1 cellular context compared by ENCODE assay signal in the genomic region with DNA sequence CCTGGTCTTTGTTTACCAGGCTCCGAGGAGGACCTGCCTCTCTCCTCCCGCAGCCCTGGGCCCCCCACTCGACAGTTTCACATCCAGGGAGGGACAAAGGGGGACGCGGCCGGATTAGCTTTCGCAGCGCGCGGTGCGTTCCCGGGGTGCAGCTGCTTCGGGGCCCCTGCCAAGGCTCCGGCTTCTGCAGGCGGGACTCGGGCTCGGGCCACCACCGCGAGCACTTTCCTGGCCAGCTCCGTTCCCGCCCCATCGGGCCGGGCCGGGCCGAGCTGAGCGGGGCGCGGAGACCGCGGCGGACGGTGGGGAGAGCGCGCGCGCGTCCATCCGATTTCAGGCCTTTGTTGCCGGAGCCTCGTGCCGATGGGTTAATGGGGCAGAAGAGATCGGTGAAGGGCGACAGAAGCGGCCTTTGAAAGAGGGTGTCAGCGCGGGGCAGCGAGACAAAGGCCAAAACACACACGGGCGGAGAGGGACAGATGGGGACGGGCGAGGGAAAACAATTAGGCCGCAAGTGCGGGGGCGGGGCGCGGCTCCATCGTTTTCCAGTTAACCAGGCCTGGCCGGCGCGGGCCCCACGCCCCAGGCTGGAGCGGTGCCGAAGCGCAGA.
TF ChIP-seq lines count a peak whose summit lies in the region.

No MANE protein-coding gene starts in this region.

TF ChIP-seq in H1, 55 proteins besides CTCF, POLR2A, EP300 and RAD21:
- TF ChIP-seq GTF2F1 (IDR thresholded peaks at IDR 0.05; ENCODE audit: borderline replicate concordance, low read depth, low read length) (no peak), SP2 (IDR thresholded peaks at IDR 0.05; ENCODE audit: low read length) (no peak), CTBP2 (IDR thresholded peaks at IDR 0.05; ENCODE audit: borderline replicate concordance, insufficient read depth, insufficient read length, low read length) (peak; percentile 73), SUZ12 (IDR thresholded peaks at IDR 0.05; ENCODE audit: low read length) (peak; percentile 92), SIX5 (IDR thresholded peaks at IDR 0.05; ENCODE audit: low read depth, low read length) (no peak), JUND (IDR thresholded peaks at IDR 0.05; ENCODE audit: low read length) (no peak), POU5F1 (IDR thresholded peaks at IDR 0.05; ENCODE audit: low read depth, low read length) (no peak), KDM5A (IDR thresholded peaks at IDR 0.05; ENCODE audit: low read length) (no peak), KDM1A (IDR thresholded peaks at IDR 0.05; ENCODE audit: borderline replicate concordance, low read length) (no peak), CHD7 (IDR thresholded peaks at IDR 0.05; ENCODE audit: insufficient replicate concordance, low read length) (no peak), MAX (IDR thresholded peaks at IDR 0.05) (peak; percentile 76), BCL11A (IDR thresholded peaks at IDR 0.05; ENCODE audit: low read depth in 2 of 2, low read length in 2 of 2) (no peak), BACH1 (IDR thresholded peaks at IDR 0.05; ENCODE audit: low read length) (no peak), KDM4A (IDR thresholded peaks at IDR 0.05; ENCODE audit: low read depth, low read length, severe bottlenecking) (peak; percentile 80), EGR1 (IDR thresholded peaks at IDR 0.05; ENCODE audit: borderline replicate concordance, low read depth, low read length) (peak; percentile 30), RNF2 (IDR thresholded peaks at IDR 0.05; ENCODE audit: borderline replicate concordance, low read depth, low read length, missing control alignments, poor library complexity, severe bottlenecking) (peak; percentile 78), GABPA (IDR thresholded peaks at IDR 0.05; ENCODE audit: borderline replicate concordance, insufficient read depth, low read length) (no peak), RBBP5 (IDR thresholded peaks at IDR 0.05; ENCODE audit: borderline replicate concordance, low read depth, low read length) (no peak), SIRT6 (IDR thresholded peaks at IDR 0.05; ENCODE audit: low read length) (no peak), ZNF274 (IDR thresholded peaks at IDR 0.05; ENCODE audit: borderline replicate concordance, extremely low read depth, low read length) (no peak), TAF7 (optimal IDR thresholded peaks at IDR 0.05; ENCODE audit: borderline replicate concordance, low read depth, low read length) (no peak), SIN3A (conservative IDR thresholded peaks at IDR 0.05 in 1 of 2, IDR thresholded peaks at IDR 0.05 in 1 of 2; ENCODE audit: low read depth in 1 of 2, low read length in 2 of 2) (no peak), CREB1 (IDR thresholded peaks at IDR 0.05) (no peak), RFX5 (IDR thresholded peaks at IDR 0.05; ENCODE audit: borderline replicate concordance, low read depth, low read length) (no peak), CHD1 (IDR thresholded peaks at IDR 0.05; ENCODE audit: low read depth, low read length) (no peak), CBX5 (IDR thresholded peaks at IDR 0.05; ENCODE audit: low read depth, low read length) (no peak), JUN (IDR thresholded peaks at IDR 0.05; ENCODE audit: low read depth, low read length) (no peak), EZH2 (IDR thresholded peaks at IDR 0.05; ENCODE audit: low read depth, low read length, severe bottlenecking) (peak; percentile 89), CEBPB (IDR thresholded peaks at IDR 0.05; ENCODE audit: low read depth, low read length) (no peak), NANOG (IDR thresholded peaks at IDR 0.05; ENCODE audit: insufficient read depth, low read depth, low read length, poor library complexity, severe bottlenecking) (no peak), CHD2 (IDR thresholded peaks at IDR 0.05; ENCODE audit: low read length) (no peak), ASH2L (IDR thresholded peaks at IDR 0.05; ENCODE audit: low read length) (peak; percentile 72), TAF1 (IDR thresholded peaks at IDR 0.05; ENCODE audit: low read depth, low read length) (no peak), SP1 (IDR thresholded peaks at IDR 0.05; ENCODE audit: low read depth, low read length) (no peak), SRF (IDR thresholded peaks at IDR 0.05; ENCODE audit: low read depth, low read length) (no peak), HDAC6 (IDR thresholded peaks at IDR 0.05; ENCODE audit: low read depth, low read length) (no peak), YY1 (IDR thresholded peaks at IDR 0.05; ENCODE audit: low read depth, low read length) (no peak), FOSL1 (IDR thresholded peaks at IDR 0.05; ENCODE audit: insufficient read depth, low read depth, low read length) (no peak), CBX8 (IDR thresholded peaks at IDR 0.05; ENCODE audit: borderline replicate concordance, low read depth, low read length) (no peak), BRCA1 (IDR thresholded peaks at IDR 0.05; ENCODE audit: low read depth, low read length) (no peak), ATF3 (IDR thresholded peaks at IDR 0.05; ENCODE audit: insufficient read depth, low read depth, low read length) (no peak), PHF8 (conservative IDR thresholded peaks at IDR 0.05; ENCODE audit: low read depth, low read length) (0 out of 2 replicates have a peak, but pooled peaks have one; percentile 21), SAP30 (IDR thresholded peaks at IDR 0.05; ENCODE audit: insufficient read depth, insufficient replicate concordance, low read length) (no peak), RXRA (IDR thresholded peaks at IDR 0.05; ENCODE audit: insufficient read depth, low read depth, low read length) (no peak), MAFK (IDR thresholded peaks at IDR 0.05; ENCODE audit: low read depth, low read length) (no peak), TEAD4 (IDR thresholded peaks at IDR 0.05; ENCODE audit: low read depth, low read length) (no peak), HDAC2 (IDR thresholded peaks at IDR 0.05; ENCODE audit: borderline replicate concordance in 1 of 2, low read depth in 2 of 2, low read length in 2 of 2) (no peak), POLR2AphosphoS5 (IDR thresholded peaks at IDR 0.05; ENCODE audit: low read depth, low read length) (no peak)
- TF ChIP-seq, protein P1, sequence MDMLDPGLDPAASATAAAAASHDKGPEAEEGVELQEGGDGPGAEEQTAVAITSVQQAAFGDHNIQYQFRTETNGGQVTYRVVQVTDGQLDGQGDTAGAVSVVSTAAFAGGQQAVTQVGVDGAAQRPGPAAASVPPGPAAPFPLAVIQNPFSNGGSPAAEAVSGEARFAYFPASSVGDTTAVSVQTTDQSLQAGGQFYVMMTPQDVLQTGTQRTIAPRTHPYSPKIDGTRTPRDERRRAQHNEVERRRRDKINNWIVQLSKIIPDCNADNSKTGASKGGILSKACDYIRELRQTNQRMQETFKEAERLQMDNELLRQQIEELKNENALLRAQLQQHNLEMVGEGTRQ (IDR thresholded peaks at IDR 0.05; ENCODE audit: low read length): no peak
- TF ChIP-seq, protein P2, sequence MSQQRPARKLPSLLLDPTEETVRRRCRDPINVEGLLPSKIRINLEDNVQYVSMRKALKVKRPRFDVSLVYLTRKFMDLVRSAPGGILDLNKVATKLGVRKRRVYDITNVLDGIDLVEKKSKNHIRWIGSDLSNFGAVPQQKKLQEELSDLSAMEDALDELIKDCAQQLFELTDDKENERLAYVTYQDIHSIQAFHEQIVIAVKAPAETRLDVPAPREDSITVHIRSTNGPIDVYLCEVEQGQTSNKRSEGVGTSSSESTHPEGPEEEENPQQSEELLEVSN (IDR thresholded peaks at IDR 0.05): peak; percentile 60; the same call in 1 of the 2 replicates
